ENCODE assay signal across 16 cellular contexts in genomic region chr12:63318933-63319332, GRCh38.
DNase-seq lines count a peak whose midpoint lies in the region; ATAC-seq, FAIRE-seq and TF ChIP-seq lines count a peak whose summit lies in the region.
"Had no signal": no experiment of that assay in that cellular context is flagged by ENCODE, and none has a peak within 500 bp of the region (broad histone marks: within the 10 kb centered on the region; RNA-seq: fewer than 3 reads in every experiment).

No MANE protein-coding gene starts in this region.

- H3K9ac ChIP-seq in HCT116 (ENCODE audit: low read length): no peak overlapping the region
- H3K9ac ChIP-seq: GM23248, KMS-11 had no signal

- H3K27me3 ChIP-seq in HCT116 (ENCODE audit: insufficient read depth, low read length) (no peaks in the 10 kb centered on the region), SJSA1 (replicated peaks) (no peaks in the 10 kb centered on the region)

- TF ChIP-seq RAD21 in HCT116 (IDR thresholded peaks at IDR 0.05; ENCODE audit: low read depth): no peak

- TF ChIP-seq CTCF in HCT116 (IDR thresholded peaks at IDR 0.05 in 2 of 3, conservative IDR thresholded peaks at IDR 0.05 in 1 of 3; ENCODE audit: borderline replicate concordance in 1 of 3, insufficient read depth in 1 of 3, low read depth in 2 of 3, low read length in 2 of 3): no peak

- no peak overlapping the region for H3K4me2 ChIP-seq in HCT116 (ENCODE audit: low read length)
- H3K4me2 ChIP-seq: KMS-11 had no signal

- ATAC-seq in GM19395 (IDR thresholded peaks at IDR 0.05; ENCODE audit: unreplicated experiment) (peak; percentile 46), HCT116 (no peak)

- H3K4me3 ChIP-seq in HCT116 (replicated peaks in 1 of 2; ENCODE audit: low read depth in 1 of 2, low read length in 2 of 2) (no peak overlapping the region), SJSA1 (no peak overlapping the region)
- H3K4me3 ChIP-seq: GM12878, GM23248 had no signal

- no peak overlapping the region for H3K27ac ChIP-seq in HCT116 (ENCODE audit: low read depth, low read length)
- H3K27ac ChIP-seq in SJSA1: peak overlapping the region; percentile 61
- H3K27ac ChIP-seq: GM23248, KMS-11 had no signal

- no peaks in the 10 kb centered on the region for H3K9me3 ChIP-seq in HCT116 (ENCODE audit: control insufficient read depth in 1 of 2, insufficient read depth in 1 of 2, low read depth in 1 of 2, low read length in 2 of 2)
- no peaks in the 10 kb centered on the region for H3K9me3 ChIP-seq in SJSA1 (replicated peaks)

- TF ChIP-seq POLR2A in HCT116 (IDR thresholded peaks at IDR 0.05; ENCODE audit: borderline replicate concordance, extremely low read depth, insufficient read depth, insufficient read length): no peak

- DNase-seq in GM18507 (ENCODE audit: extremely low spot score, insufficient read length, low read depth): no peak
- DNase-seq in HCT116 (ENCODE audit: low read depth, low spot score): no peak
- no peak for DNase-seq in SJSA1 (ENCODE audit: low read depth in 1 of 2, low spot score in 2 of 2)
- no peak for DNase-seq in foreskin melanocyte
- no peak for DNase-seq in H4 (ENCODE audit: low spot score)
- DNase-seq in globus pallidus (ENCODE audit: low spot score): no peak
- no peak for DNase-seq in SKM-1 (lab: John Stamatoyannopoulos, UW; ENCODE audit: unreplicated experiment)
- DNase-seq: C1 segment of cervical spinal cord; CD4-positive, alpha-beta T cell; DMS 273 treated with DMSO at 0.1 percent for 48 hours had no signal

- RAD21 ChIA-PET in HCT116 (lab: Charles Lee; ENCODE audit: low non-redundant PET in 1 of 2, low total read pairs in 2 of 2, uncharacterized antibody in 2 of 2, unreplicated experiment in 2 of 2): no interaction called here

- intact Hi-C loops in HCT116 (cut with micrococcal nuclease): no loop called here

- CTCF ChIA-PET in HCT116 (lab: Charles Lee): no interaction called here

- no TSS peak for BruUV-seq in HCT116 (replicated peaks; lab: Mats Ljungman, UMichigan)

- FAIRE-seq in GM18507 (lab: Jason Lieb, UNC): peak; percentile 21
- FAIRE-seq: GM12878, HepG2, HTR-8/SVneo had no signal

- POLR2A ChIA-PET in HCT116 (lab: Charles Lee): no interaction called here

- no peaks in the 10 kb centered on the region for H4K20me1 ChIP-seq in HCT116 (ENCODE audit: insufficient read depth)

- H3K9me2 ChIP-seq in HCT116 (ENCODE audit: insufficient read depth): no peaks in the 10 kb centered on the region

- peaks cover 0 to 12% of the 10 kb centered on the region in 2 experiments; a peak in 1 of 4 replicates for H3K4me1 ChIP-seq in HCT116 (ENCODE audit: control insufficient read depth in 1 of 2, insufficient read depth in 2 of 2, low read length in 2 of 2)
- peaks cover 19% of the 10 kb centered on the region for H3K4me1 ChIP-seq in SJSA1 (replicated peaks)

- H3K79me2 ChIP-seq in HCT116 (ENCODE audit: insufficient read depth, low read length): no peaks in the 10 kb centered on the region

- H2AFZ ChIP-seq in HCT116 (ENCODE audit: low read depth, low read length, poor library complexity, severe bottlenecking): peak overlapping the region; percentile 11
- H2AFZ ChIP-seq: GM23248 had no signal

- H3K36me3 ChIP-seq in HCT116 (ENCODE audit: control insufficient read depth in 1 of 2, insufficient read depth in 2 of 2, low read length in 2 of 2) (no peaks in the 10 kb centered on the region), SJSA1 (no peaks in the 10 kb centered on the region)

TF ChIP-seq in HCT116, 20 proteins besides CTCF, POLR2A, EP300 and RAD21:
- no peak for TF ChIP-seq YY1 (IDR thresholded peaks at IDR 0.05; ENCODE audit: extremely low read depth, insufficient replicate concordance, low read depth, low read length)
